Comparison of ENCODE assay signal across 10 cellular contexts in the genomic region with DNA sequence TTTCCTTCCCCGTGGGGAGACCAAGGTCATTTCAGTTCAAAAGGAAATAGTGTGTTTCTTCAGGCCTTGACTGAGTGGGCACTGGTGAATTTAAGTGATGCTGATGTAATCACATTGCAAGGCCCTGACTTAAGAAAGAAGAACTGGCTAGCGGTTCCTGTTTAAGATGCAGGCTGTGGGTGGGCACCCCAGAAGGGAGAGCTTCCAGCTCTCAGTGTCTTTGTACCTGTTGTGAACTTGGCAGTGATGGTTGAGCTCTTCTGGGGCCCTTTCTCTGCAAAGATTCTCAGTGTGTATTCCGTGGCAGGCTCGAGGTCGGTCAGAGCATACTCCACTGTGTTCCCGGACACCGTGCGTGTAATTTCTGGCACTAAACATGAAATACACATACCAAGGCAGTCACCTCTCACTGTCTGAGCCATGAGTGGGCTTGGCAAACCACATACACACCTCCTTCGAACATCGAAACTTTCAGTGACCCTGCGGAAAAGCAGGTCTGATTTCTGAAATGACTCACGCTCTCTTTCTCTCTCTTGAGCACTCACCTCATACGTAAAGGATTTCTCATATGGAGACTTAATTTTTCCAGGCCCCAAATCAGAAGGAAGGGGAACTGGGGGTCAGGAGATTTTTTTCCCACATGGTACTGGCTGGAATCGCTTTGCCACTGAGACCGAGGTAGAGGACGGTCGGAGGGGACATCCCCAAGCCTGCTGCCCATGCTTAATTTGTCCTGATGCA.
DNase-seq lines count a peak whose midpoint lies in the region; ATAC-seq lines count a peak whose summit lies in the region.
"Had no signal": no experiment of that assay in that cellular context is flagged by ENCODE, and none has a peak within 500 bp of the region (broad histone marks: within the 10 kb centered on the region; RNA-seq: fewer than 3 reads in every experiment).

No MANE protein-coding gene starts in this region.

- intact Hi-C loops in activated CD4-positive, alpha-beta T cell treated with anti-CD3 and anti-CD28 coated beads for 36 hours (cut with DNase I, micrococcal nuclease), result loop anchor here (1.0 to 5.0 kb wide), 7 partner anchors 29 to 345 kb away; a partner anchor contains a TSS

- H3K4me3 ChIP-seq in skeletal muscle cell (ENCODE audit: low read depth, low read length), result no peak overlapping the region
- H3K4me3 ChIP-seq: BLaER1, skin epidermis had no signal

- ATAC-seq in activated CD4-positive, alpha-beta T cell treated with anti-CD3 and anti-CD28 coated beads for 36 hours, result peak; percentile 87
- peak; percentile 75 for ATAC-seq in HG02623 (IDR thresholded peaks at IDR 0.05; ENCODE audit: unreplicated experiment)

- H3K4me3 Mint-ChIP-seq in activated CD4-positive, alpha-beta T cell treated with anti-CD3 and anti-CD28 coated beads for 36 hours, result peak overlapping the region; percentile 1

- no peaks in the 10 kb centered on the region for H3K36me3 Mint-ChIP-seq in activated CD4-positive, alpha-beta T cell treated with anti-CD3 and anti-CD28 coated beads for 36 hours (ENCODE audit: low read depth)

- no peaks in the 10 kb centered on the region for H3K9me3 Mint-ChIP-seq in activated CD4-positive, alpha-beta T cell treated with anti-CD3 and anti-CD28 coated beads for 36 hours (ENCODE audit: low read depth)

- peaks cover 24% of the 10 kb centered on the region for H3K4me1 Mint-ChIP-seq in activated CD4-positive, alpha-beta T cell treated with anti-CD3 and anti-CD28 coated beads for 36 hours

- H3K27ac Mint-ChIP-seq in activated CD4-positive, alpha-beta T cell treated with anti-CD3 and anti-CD28 coated beads for 36 hours, result peak overlapping the region; percentile 84

- peak; percentile 71 for DNase-seq in activated CD4-positive, alpha-beta T cell treated with anti-CD3 and anti-CD28 coated beads for 36 hours
- DNase-seq in activated CD4-positive, alpha-beta T cell treated with anti-CD3 and anti-CD28 coated beads, Interleukin-2, amount 50 U/mL, for 1 hour, result no peak
- peak; percentile 83 for DNase-seq in OCI-M1 (lab: John Stamatoyannopoulos, UW)
- DNase-seq in dedifferentiated amniotic fluid mesenchymal stem cell (ENCODE audit: extremely low spot score), result peak; percentile 79
- peak; percentile 79 for DNase-seq in skeletal muscle cell (ENCODE audit: low read depth)
- no peak for DNase-seq in NK-92 (lab: John Stamatoyannopoulos, UW; ENCODE audit: unreplicated experiment)
- DNase-seq in iPS-NIHi7 (ENCODE audit: extremely low spot score), result no peak

- peaks cover 7% of the 10 kb centered on the region for H3K27me3 Mint-ChIP-seq in activated CD4-positive, alpha-beta T cell treated with anti-CD3 and anti-CD28 coated beads for 36 hours

- CTCF ChIA-PET in activated CD4-positive, alpha-beta T cell treated with anti-CD3 and anti-CD28 coated beads for 36 hours (lab: Charles Lee), result interaction anchor here (1.4 kb wide), 2 partner anchors 22 to 338 kb away, joined by 4 to 6 read pairs; no protein-coding TSS in a partner anchor

- POLR2A ChIA-PET in activated CD4-positive, alpha-beta T cell treated with anti-CD3 and anti-CD28 coated beads for 36 hours (lab: Charles Lee), result interaction anchor here (0.7 to 1.0 kb wide), 4 partner anchors 46 to 345 kb away, joined by 3 to 7 read pairs (median 4); no protein-coding TSS in a partner anchor

Comparison
In these comparisons a context has a peak if more than half of its experiments do, and no peak if none do; other contexts are left out.
1. DNase-seq: peak in activated CD4-positive, alpha-beta T cell treated with anti-CD3 and anti-CD28 coated beads for 36 hours (single experiment), OCI-M1 (single experiment), dedifferentiated amniotic fluid mesenchymal stem cell (single experiment) and skeletal muscle cell (single experiment); none in activated CD4-positive, alpha-beta T cell treated with anti-CD3 and anti-CD28 coated beads, Interleukin-2, amount 50 U/mL, for 1 hour (single experiment), NK-92 (single experiment) and iPS-NIHi7 (single experiment).